1 cellular context compared by ENCODE assay signal in genomic region chr22:29555065-29555644, GRCh38.
A peak's percentile ranks its signal among the peaks of the same experiment; 100 is the strongest.
TF ChIP-seq lines count a peak whose summit lies in the region.

No MANE protein-coding gene starts in this region.

TF ChIP-seq in K562, 482 proteins besides CTCF, POLR2A, EP300 and RAD21:
- TF ChIP-seq PRDM10 (IDR thresholded peaks at IDR 0.05; ENCODE audit: partially characterized antibody) (peak; percentile 69), FOXP4 (CRISPR knock-in tag; IDR thresholded peaks at IDR 0.05; ENCODE audit: borderline replicate concordance) (no peak), CXXC5 (CRISPR knock-in tag; IDR thresholded peaks at IDR 0.05) (no peak)
